In genomic region chr15:70561885-70562284, GRCh38 we compare ENCODE assay signal across 24 cellular contexts.
"Had no signal": no experiment of that assay in that cellular context is flagged by ENCODE, and none has a peak within 500 bp of the region (broad histone marks: within the 10 kb centered on the region; RNA-seq: fewer than 3 reads in every experiment).

No MANE protein-coding gene starts in this region.

- H3K36me3 ChIP-seq: ascending aorta, cardiac muscle cell, esophagus muscularis mucosa, heart left ventricle, pancreas, prostate gland, thoracic aorta, uterus had no signal

- DNase-seq: activated CD4-positive, alpha-beta T cell treated with anti-CD3 and anti-CD28 coated beads for 4 hours; activated CD4-positive, alpha-beta T cell treated with anti-CD3 and anti-CD28 coated beads, Interleukin-2, amount 50 U/mL, for 48 hours; activated gamma-delta T cell; activated naive CD4-positive, alpha-beta T cell treated with anti-CD3 and anti-CD28 coated beads, Interleukin-2, amount 10 ng/mL, durations not matched to agents 7 days and 5 days; activated naive CD8-positive, alpha-beta T cell treated with anti-CD3 and anti-CD28 coated beads, Interleukin-2, amount 10 ng/mL, durations not matched to agents 7 days and 5 days; cerebellar nuclear complex; cortex of kidney; foreskin keratinocyte; heart left ventricle; midbrain; naive thymus-derived CD4-positive, alpha-beta T cell; nucleus accumbens; pancreas; stimulated activated naive CD8-positive, alpha-beta T cell treated with anti-CD3 and anti-CD28 coated beads, Interleukin-15, Interleukin-2, amounts not matched to agents 100 U/mL and 50 U/mL, for 24 hours; T-helper 1 cell; trophoblast cell; uterus had no signal

- H3K27ac Mint-ChIP-seq: activated naive CD4-positive, alpha-beta T cell treated with anti-CD3 and anti-CD28 coated beads, Interleukin-2, amount 10 ng/mL, durations not matched to agents 7 days and 5 days; activated naive CD8-positive, alpha-beta T cell treated with anti-CD3 and anti-CD28 coated beads, Interleukin-2, amount 10 ng/mL, durations not matched to agents 7 days and 5 days had no signal

- H3K9me3 Mint-ChIP-seq: activated naive CD4-positive, alpha-beta T cell treated with anti-CD3 and anti-CD28 coated beads, Interleukin-2, amount 10 ng/mL, durations not matched to agents 7 days and 5 days; activated naive CD8-positive, alpha-beta T cell treated with anti-CD3 and anti-CD28 coated beads, Interleukin-2, amount 10 ng/mL, durations not matched to agents 7 days and 5 days; brain; naive thymus-derived CD4-positive, alpha-beta T cell had no signal

- H3K27me3 ChIP-seq: ascending aorta, cardiac muscle cell, pancreas, uterus had no signal

- H3K36me3 Mint-ChIP-seq: activated naive CD4-positive, alpha-beta T cell treated with anti-CD3 and anti-CD28 coated beads, Interleukin-2, amount 10 ng/mL, durations not matched to agents 7 days and 5 days; activated naive CD8-positive, alpha-beta T cell treated with anti-CD3 and anti-CD28 coated beads, Interleukin-2, amount 10 ng/mL, durations not matched to agents 7 days and 5 days; brain; naive thymus-derived CD4-positive, alpha-beta T cell had no signal

- H3K27ac ChIP-seq: ascending aorta, cardiac muscle cell, esophagus muscularis mucosa, foreskin keratinocyte, heart left ventricle, pancreas, prostate gland, thoracic aorta, uterus, VCaP had no signal

- H3K4me3 ChIP-seq: ascending aorta, cardiac muscle cell, esophagus muscularis mucosa, heart left ventricle, pancreas, prostate gland, thoracic aorta, uterus had no signal

- H3K9me3 ChIP-seq: ascending aorta, esophagus muscularis mucosa, heart left ventricle, pancreas, prostate gland, thoracic aorta, uterus had no signal

- H3K4me3 Mint-ChIP-seq: activated naive CD4-positive, alpha-beta T cell treated with anti-CD3 and anti-CD28 coated beads, Interleukin-2, amount 10 ng/mL, durations not matched to agents 7 days and 5 days; activated naive CD8-positive, alpha-beta T cell treated with anti-CD3 and anti-CD28 coated beads, Interleukin-2, amount 10 ng/mL, durations not matched to agents 7 days and 5 days; brain had no signal

- H3K4me1 ChIP-seq: ascending aorta, foreskin keratinocyte, pancreas, prostate gland, uterus had no signal

- ATAC-seq: foreskin keratinocyte; heart left ventricle; naive thymus-derived CD4-positive, alpha-beta T cell; pancreas; stimulated activated naive CD8-positive, alpha-beta T cell treated with anti-CD3 and anti-CD28 coated beads, Interleukin-15, Interleukin-2, amounts not matched to agents 100 U/mL and 50 U/mL, for 24 hours had no signal
